Comparison of ENCODE assay signal across 14 cellular contexts in the genomic region with DNA sequence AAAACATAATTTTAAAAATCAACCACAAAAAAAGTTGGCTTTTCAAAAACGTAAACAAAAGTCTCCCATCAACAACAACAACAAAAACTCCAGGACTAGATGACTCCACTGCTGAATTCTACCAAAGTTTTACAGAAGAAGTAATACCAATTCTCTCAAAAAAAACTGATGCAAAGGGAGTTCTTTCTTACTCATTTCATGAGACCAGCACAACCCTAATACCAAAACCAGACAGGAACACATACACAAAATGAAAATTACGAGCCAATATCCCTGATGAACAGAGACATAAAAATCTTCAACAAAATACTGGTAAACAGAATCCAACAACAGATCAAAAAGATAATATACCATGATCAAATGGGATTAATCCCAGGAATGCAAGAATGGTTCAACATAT.
A peak's percentile ranks its signal among the peaks of the same experiment; 100 is the strongest.
DNase-seq lines count a peak whose midpoint lies in the region; ATAC-seq, FAIRE-seq and TF ChIP-seq lines count a peak whose summit lies in the region.
"Had no signal": no experiment of that assay in that cellular context is flagged by ENCODE, and none has a peak within 500 bp of the region (broad histone marks: within the 10 kb centered on the region; RNA-seq: fewer than 3 reads in every experiment).

No MANE protein-coding gene starts in this region.

- no peaks in the 10 kb centered on the region for H3K27me3 ChIP-seq in GM12878 (replicated peaks in 1 of 2; ENCODE audit: control insufficient read depth in 2 of 2, insufficient read depth in 2 of 2, low read length in 1 of 2)
- H3K27me3 ChIP-seq: BLaER1 treated with 17β-estradiol and CSF1 and Interleukin-3, amounts not matched to agents 10 nM and 100 nM had no signal

- no peak for DNase-seq in activated T-cell treated with anti-CD3 and anti-CD28 coated beads, Interleukin-2, amount 50 U/mL, for 72 hours
- no peak for DNase-seq in activated T-cell treated with anti-CD3 and anti-CD28 coated beads, Interleukin-2, amount 50 U/mL, for 48 hours
- no peak for DNase-seq in GM18507 (ENCODE audit: extremely low spot score, insufficient read length, low read depth)
- no peak for DNase-seq in GM12878 (ENCODE audit: low read depth, low spot score)
- no peak for DNase-seq in stimulated activated effector memory CD8-positive, alpha-beta T cell treated with anti-CD3 and anti-CD28 coated beads, Interleukin-12 subunit alpha, Interleukin-12 subunit beta, amount 100 ng/mL, for 72 hours (ENCODE audit: low spot score in 2 of 2)
- no peak for DNase-seq in DMS79 treated with DMSO at 0.1 percent for 48 hours (lab: John Stamatoyannopoulos, UW)
- DNase-seq in medulla oblongata (ENCODE audit: extremely low spot score), result no peak
- DNase-seq: ACHN; CD4-positive, CD25-positive, alpha-beta regulatory T cell; DMS 273 treated with DMSO at 0.1 percent for 48 hours; H7; KBM-7 had no signal

- no peaks in the 10 kb centered on the region for H3K36me3 ChIP-seq in GM12878 (ENCODE audit: control insufficient read depth in 2 of 2, insufficient read depth in 2 of 2, low read length in 1 of 2)
- H3K36me3 ChIP-seq: BLaER1 treated with 17β-estradiol and CSF1 and Interleukin-3, amounts not matched to agents 10 nM and 100 nM had no signal

- intact Hi-C loops in GM12878 (cut with micrococcal nuclease; ENCODE audit: unreplicated experiment), result no loop called here

- peaks cover 12 to 14% of the 10 kb centered on the region in 2 donors for H3K9me3 Mint-ChIP-seq in activated T-cell treated with anti-CD3 and anti-CD28 coated beads, Interleukin-2, amount 50 U/mL, for 72 hours
- H3K9me3 Mint-ChIP-seq in stimulated activated effector memory CD8-positive, alpha-beta T cell treated with anti-CD3 and anti-CD28 coated beads, Interleukin-12 subunit alpha, Interleukin-12 subunit beta, amount 100 ng/mL, for 72 hours, result peaks cover 8% of the 10 kb centered on the region
- H3K9me3 Mint-ChIP-seq: GM23338 had no signal

- peaks cover 3% of the 10 kb centered on the region for H3K9me3 ChIP-seq in GM12878 (replicated peaks; ENCODE audit: control insufficient read depth, insufficient read depth, low read length)

- no peak overlapping the region for H2AFZ ChIP-seq in GM12878 (ENCODE audit: control insufficient read depth, low read depth, low read length)
- H2AFZ ChIP-seq: GM23338 had no signal

- in situ Hi-C loops in GM12878 (cut with MboI), result no loop called here

- POLR2A ChIA-PET in GM12878 (lab: Charles Lee), result no interaction called here

- no peaks in the 10 kb centered on the region for H3K4me1 ChIP-seq in GM12878 (ENCODE audit: control insufficient read depth, insufficient read depth, low read length)
- H3K4me1 ChIP-seq: BLaER1 treated with 17β-estradiol and CSF1 and Interleukin-3, amounts not matched to agents 10 nM and 100 nM had no signal

- no peak for TF ChIP-seq EP300 in GM12878 (IDR thresholded peaks at IDR 0.05; ENCODE audit: borderline replicate concordance in 1 of 2, control insufficient read depth in 1 of 2, low read depth in 2 of 2, low read length in 2 of 2)

- H3K4me2 ChIP-seq in GM12878 (ENCODE audit: control insufficient read depth, insufficient read depth), result no peak overlapping the region
- H3K4me2 ChIP-seq: BLaER1 treated with 17β-estradiol and CSF1 and Interleukin-3, amounts not matched to agents 10 nM and 100 nM; GM23338 had no signal

- no peak overlapping the region for H3K9ac ChIP-seq in GM12878 (ENCODE audit: control insufficient read depth, insufficient read depth, low read length)
- H3K9ac ChIP-seq: BLaER1 treated with 17β-estradiol and CSF1 and Interleukin-3, amounts not matched to agents 10 nM and 100 nM had no signal

- peak overlapping the region; percentile 67 for H3K27ac Mint-ChIP-seq in activated T-cell treated with anti-CD3 and anti-CD28 coated beads, Interleukin-2, amount 50 U/mL, for 72 hours
- no peak overlapping the region for H3K27ac Mint-ChIP-seq in stimulated activated effector memory CD8-positive, alpha-beta T cell treated with anti-CD3 and anti-CD28 coated beads, Interleukin-12 subunit alpha, Interleukin-12 subunit beta, amount 100 ng/mL, for 72 hours
- H3K27ac Mint-ChIP-seq: GM23338 had no signal

- H3K79me2 ChIP-seq in GM12878 (ENCODE audit: control insufficient read depth, insufficient read depth, low read length), result no peaks in the 10 kb centered on the region

- BruUV-seq in GM12878 (replicated peaks; lab: Mats Ljungman, UMichigan), result no TSS peak

- peak; percentile 41 to 58 for ATAC-seq in activated T-cell treated with anti-CD3 and anti-CD28 coated beads, Interleukin-2, amount 50 U/mL, for 72 hours (replicated peaks in 1 of 2)
- peak; percentile 49 for ATAC-seq in GM12878
- peak; percentile 75 for ATAC-seq in stimulated activated effector memory CD8-positive, alpha-beta T cell treated with anti-CD3 and anti-CD28 coated beads, Interleukin-12 subunit alpha, Interleukin-12 subunit beta, amount 100 ng/mL, for 72 hours
- ATAC-seq: GM23338 had no signal

- TF ChIP-seq CTCF in GM12878 (IDR thresholded peaks at IDR 0.05 in 2 of 3, conservative IDR thresholded peaks at IDR 0.05 in 1 of 3; ENCODE audit: control insufficient read depth in 2 of 3, extremely low read depth in 1 of 3, insufficient read depth in 1 of 3, low read depth in 3 of 3, low read length in 3 of 3), result no peak

- peaks cover 54% of the 10 kb centered on the region for H3K4me1 Mint-ChIP-seq in activated T-cell treated with anti-CD3 and anti-CD28 coated beads, Interleukin-2, amount 50 U/mL, for 72 hours (ENCODE audit: low read depth)
- H3K4me1 Mint-ChIP-seq in stimulated activated effector memory CD8-positive, alpha-beta T cell treated with anti-CD3 and anti-CD28 coated beads, Interleukin-12 subunit alpha, Interleukin-12 subunit beta, amount 100 ng/mL, for 72 hours, result peaks cover 37% of the 10 kb centered on the region
- H3K4me1 Mint-ChIP-seq: GM23338 had no signal

- CTCF ChIA-PET in GM12878 (lab: Yijun Ruan, JAX), result no interaction called here

- TF ChIP-seq RAD21 in GM12878 (IDR thresholded peaks at IDR 0.05; ENCODE audit: insufficient read depth, low read depth, low read length), result no peak

- H3K36me3 Mint-ChIP-seq in activated T-cell treated with anti-CD3 and anti-CD28 coated beads, Interleukin-2, amount 50 U/mL, for 72 hours (ENCODE audit: insufficient read depth in 2 of 2), result peaks cover 10 to 25% of the 10 kb centered on the region in 2 donors
- no peaks in the 10 kb centered on the region for H3K36me3 Mint-ChIP-seq in stimulated activated effector memory CD8-positive, alpha-beta T cell treated with anti-CD3 and anti-CD28 coated beads, Interleukin-12 subunit alpha, Interleukin-12 subunit beta, amount 100 ng/mL, for 72 hours

- no peak overlapping the region for H3K4me3 ChIP-seq in GM12878
- H3K4me3 ChIP-seq: BLaER1 treated with 17β-estradiol and CSF1 and Interleukin-3, amounts not matched to agents 10 nM and 100 nM; GM23338 had no signal

- no peaks in the 10 kb centered on the region for H4K20me1 ChIP-seq in GM12878 (ENCODE audit: control insufficient read depth, insufficient read depth)
- H4K20me1 ChIP-seq: BLaER1 treated with 17β-estradiol and CSF1 and Interleukin-3, amounts not matched to agents 10 nM and 100 nM had no signal

- no peak overlapping the region for H3K27ac ChIP-seq in GM12878 (ENCODE audit: control insufficient read depth, insufficient read depth)
- H3K27ac ChIP-seq: BLaER1 treated with 17β-estradiol and CSF1 and Interleukin-3, amounts not matched to agents 10 nM and 100 nM had no signal

- no peak for TF ChIP-seq POLR2A in GM12878 (IDR thresholded peaks at IDR 0.05; ENCODE audit: low read depth, low read length)

- SMC1A ChIA-PET in GM12878 (lab: Charles Lee; ENCODE audit: uncharacterized antibody, unreplicated experiment), result interaction anchor here (1.3 kb wide), 1 partner anchor 56 kb away, joined by 4 read pairs; no protein-coding TSS in a partner anchor

- 47% methylated on average over 2 of the region's 2 CpGs for WGBS in GM12878 (ENCODE audit: insufficient coverage, insufficient replicate concordance, low lambda C conversion rate, missing lambda C conversion rate)

- no peaks in the 10 kb centered on the region for H3K27me3 Mint-ChIP-seq in activated T-cell treated with anti-CD3 and anti-CD28 coated beads, Interleukin-2, amount 50 U/mL, for 72 hours (ENCODE audit: low read depth)

- RAD21 ChIA-PET in GM12878 (lab: Charles Lee; ENCODE audit: unreplicated experiment), result no interaction called here

- H3K4me3 Mint-ChIP-seq in activated T-cell treated with anti-CD3 and anti-CD28 coated beads, Interleukin-2, amount 50 U/mL, for 72 hours, result peak overlapping the region in 1 of 2 donors; percentile 66
- no peak overlapping the region for H3K4me3 Mint-ChIP-seq in stimulated activated effector memory CD8-positive, alpha-beta T cell treated with anti-CD3 and anti-CD28 coated beads, Interleukin-12 subunit alpha, Interleukin-12 subunit beta, amount 100 ng/mL, for 72 hours
- H3K4me3 Mint-ChIP-seq: GM23338 had no signal

- peak; percentile 41 for FAIRE-seq in GM18507 (lab: Jason Lieb, UNC)
- no peak for FAIRE-seq in GM12878 (lab: Jason Lieb, UNC)

TF ChIP-seq in GM12878, 131 proteins besides CTCF, POLR2A, EP300 and RAD21:
- TF ChIP-seq, protein P1, sequence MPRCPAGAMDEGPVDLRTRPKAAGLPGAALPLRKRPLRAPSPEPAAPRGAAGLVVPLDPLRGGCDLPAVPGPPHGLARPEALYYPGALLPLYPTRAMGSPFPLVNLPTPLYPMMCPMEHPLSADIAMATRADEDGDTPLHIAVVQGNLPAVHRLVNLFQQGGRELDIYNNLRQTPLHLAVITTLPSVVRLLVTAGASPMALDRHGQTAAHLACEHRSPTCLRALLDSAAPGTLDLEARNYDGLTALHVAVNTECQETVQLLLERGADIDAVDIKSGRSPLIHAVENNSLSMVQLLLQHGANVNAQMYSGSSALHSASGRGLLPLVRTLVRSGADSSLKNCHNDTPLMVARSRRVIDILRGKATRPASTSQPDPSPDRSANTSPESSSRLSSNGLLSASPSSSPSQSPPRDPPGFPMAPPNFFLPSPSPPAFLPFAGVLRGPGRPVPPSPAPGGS (IDR thresholded peaks at IDR 0.05; ENCODE audit: borderline replicate concordance, insufficient read depth, low read depth, low read length, poor library complexity, severe bottlenecking), result no peak
- TF ChIP-seq JUNB (IDR thresholded peaks at IDR 0.05) (peak; percentile 74), TBL1XR1 (IDR thresholded peaks at IDR 0.05; ENCODE audit: low read depth, low read length) (no peak)
